8 cellular contexts compared by ENCODE assay signal in genomic region chr4:41214158-41215146, GRCh38. TPM values are rescaled to one million over a fixed set of nuclear protein-coding genes. Genes with fewer than 3 reads are reported as not detected.
A peak's percentile ranks its signal among the peaks of the same experiment; 100 is the strongest.
DNase-seq lines count a peak whose midpoint lies in the region; ATAC-seq and TF ChIP-seq lines count a peak whose summit lies in the region.

TSS of gene APBB2 (minus strand) at chr4:41214542. CDS start at chr4:41033254, 181,288 bp downstream.

- POLR2A ChIA-PET in activated CD4-positive, alpha-beta memory T cell treated with anti-CD3 and anti-CD28 coated beads for 36 hours (lab: Charles Lee): no interaction called here

- CTCF ChIA-PET in activated CD4-positive, alpha-beta memory T cell treated with anti-CD3 and anti-CD28 coated beads for 36 hours (lab: Charles Lee): interaction anchor here (0.6 to 2.4 kb wide), 4 partner anchors 16 to 289 kb away, joined by 3 to 11 read pairs (median 4); no protein-coding TSS in a partner anchor

- ATAC-seq in GM19328 (IDR thresholded peaks at IDR 0.05; ENCODE audit: unreplicated experiment) (peak; percentile 46), HG03442 (IDR thresholded peaks at IDR 0.05; ENCODE audit: unreplicated experiment) (peak; percentile 46)
- ATAC-seq in stimulated activated naive B cell treated with anti-CD40 and anti-IgM and Interleukin-4, amounts not matched to agents 10 μg/mL and 1 μg/mL and 100 μg/mL, for 72 hours (replicated peaks): peak; percentile 72

- peaks cover 28% of the 10 kb centered on the region for H3K4me1 Mint-ChIP-seq in activated CD4-positive, alpha-beta memory T cell treated with anti-CD3 and anti-CD28 coated beads for 36 hours (ENCODE audit: low read depth)
- peaks cover 43% of the 10 kb centered on the region for H3K4me1 Mint-ChIP-seq in mesothelial cell of epicardium
- H3K4me1 Mint-ChIP-seq in stimulated activated naive B cell treated with anti-CD40 and anti-IgM and Interleukin-4, amounts not matched to agents 10 μg/mL and 1 μg/mL and 100 μg/mL, for 72 hours: peaks cover 13 to 21% of the 10 kb centered on the region in 2 donors

- no peaks in the 10 kb centered on the region for H3K36me3 Mint-ChIP-seq in activated CD4-positive, alpha-beta memory T cell treated with anti-CD3 and anti-CD28 coated beads for 36 hours
- no peaks in the 10 kb centered on the region for H3K36me3 Mint-ChIP-seq in mesothelial cell of epicardium
- H3K36me3 Mint-ChIP-seq in stimulated activated naive B cell treated with anti-CD40 and anti-IgM and Interleukin-4, amounts not matched to agents 10 μg/mL and 1 μg/mL and 100 μg/mL, for 72 hours: no peaks in the 10 kb centered on the region

- H3K4me3 Mint-ChIP-seq in activated CD4-positive, alpha-beta memory T cell treated with anti-CD3 and anti-CD28 coated beads for 36 hours: peak within 1 kb of the TSS; percentile 76
- peak within 1 kb of the TSS; percentile 85 for H3K4me3 Mint-ChIP-seq in mesothelial cell of epicardium
- H3K4me3 Mint-ChIP-seq in stimulated activated naive B cell treated with anti-CD40 and anti-IgM and Interleukin-4, amounts not matched to agents 10 μg/mL and 1 μg/mL and 100 μg/mL, for 72 hours: peak within 1 kb of the TSS; percentile 86 to 87

- peak; percentile 55 for TF ChIP-seq CTCF in epithelial cell of esophagus (IDR thresholded peaks at IDR 0.05; ENCODE audit: insufficient read depth, low read depth, low read length, missing control alignments)
- peak; percentile 75 for TF ChIP-seq CTCF in mesothelial cell of epicardium (IDR thresholded peaks at IDR 0.05; ENCODE audit: unreplicated experiment)

- intact Hi-C loops in activated CD4-positive, alpha-beta memory T cell treated with anti-CD3 and anti-CD28 coated beads for 36 hours (cut with micrococcal nuclease): loop anchor here (1.0 to 10.0 kb wide), 4 partner anchors 238 to 450 kb away; no protein-coding TSS in a partner anchor

- DNase-seq in CMK (ENCODE audit: low read depth) (peak; percentile 68), NCI-H460 (ENCODE audit: extremely low read depth, low read depth) (peak; percentile 96), epithelial cell of esophagus (ENCODE audit: low read depth) (peak; percentile 98), mesothelial cell of epicardium (ENCODE audit: low spot score in 2 of 2, unreplicated experiment in 2 of 2) (peak; percentile 92 to 94)
- peak; percentile 70 for DNase-seq in activated CD4-positive, alpha-beta memory T cell treated with anti-CD3 and anti-CD28 coated beads for 36 hours
- DNase-seq in stimulated activated naive B cell treated with anti-CD40 and anti-IgM and Interleukin-4, amounts not matched to agents 10 μg/mL and 1 μg/mL and 100 μg/mL, for 72 hours: peak; percentile 24

- H3K4me3 ChIP-seq in epithelial cell of esophagus (ENCODE audit: low read length): peak within 1 kb of the TSS; percentile 90

- no peak within 1 kb of the TSS for H3K27ac Mint-ChIP-seq in activated CD4-positive, alpha-beta memory T cell treated with anti-CD3 and anti-CD28 coated beads for 36 hours
- H3K27ac Mint-ChIP-seq in mesothelial cell of epicardium: peak within 1 kb of the TSS; percentile 89
- no peak within 1 kb of the TSS for H3K27ac Mint-ChIP-seq in stimulated activated naive B cell treated with anti-CD40 and anti-IgM and Interleukin-4, amounts not matched to agents 10 μg/mL and 1 μg/mL and 100 μg/mL, for 72 hours

- no peaks in the 10 kb centered on the region for H3K9me3 Mint-ChIP-seq in activated CD4-positive, alpha-beta memory T cell treated with anti-CD3 and anti-CD28 coated beads for 36 hours
- no peaks in the 10 kb centered on the region for H3K9me3 Mint-ChIP-seq in mesothelial cell of epicardium
- no peaks in the 10 kb centered on the region for H3K9me3 Mint-ChIP-seq in stimulated activated naive B cell treated with anti-CD40 and anti-IgM and Interleukin-4, amounts not matched to agents 10 μg/mL and 1 μg/mL and 100 μg/mL, for 72 hours

- peaks cover 50% of the 10 kb centered on the region for H3K27me3 Mint-ChIP-seq in activated CD4-positive, alpha-beta memory T cell treated with anti-CD3 and anti-CD28 coated beads for 36 hours
- no peaks in the 10 kb centered on the region for H3K27me3 Mint-ChIP-seq in mesothelial cell of epicardium (ENCODE audit: low read depth)
- H3K27me3 Mint-ChIP-seq in stimulated activated naive B cell treated with anti-CD40 and anti-IgM and Interleukin-4, amounts not matched to agents 10 μg/mL and 1 μg/mL and 100 μg/mL, for 72 hours: peaks cover 54 to 80% of the 10 kb centered on the region in 2 donors

RNA-seq across cellular contexts. Expression of gene APBB2, which starts in this region (rescaled TPM):
- 32.2 and 34.4 TPM in 2 replicates for total RNA-seq in NCI-H460 (2014; rRNA removed; shearing (Covaris generic))
- 16.2 and 18.1 TPM in 2 replicates for polyA plus RNA-seq in NCI-H460 (2014; cell fraction: nucleus; rRNA removed)
- total RNA-seq in activated CD4-positive, alpha-beta memory T cell treated with anti-CD3 and anti-CD28 coated beads for 36 hours: 1 to 10 TPM; 1.5 to 1.7 TPM
- 56.6 to 63.5 TPM (median 63.2 TPM) in 3 replicates for total RNA-seq in mesothelial cell of epicardium

Comparison
In these comparisons a context has a peak if more than half of its experiments do, and no peak if none do; other contexts are left out.
1. Peak in every context shown above with its lines: DNase-seq, ATAC-seq and H3K4me3 ChIP-seq.
2. RNA of gene APBB2 (total RNA-seq): 56.6 to 63.5 TPM in mesothelial cell of epicardium and 32.2 to 34.4 TPM in NCI-H460; 1.5 to 1.7 TPM in activated CD4-positive, alpha-beta memory T cell treated with anti-CD3 and anti-CD28 coated beads for 36 hours; every median in the first group is over 10 times any median in the second.
3. DNase-seq: peak in every context shown above with its lines; median percentile 98 in epithelial cell of esophagus; 96 in NCI-H460; 93 in mesothelial cell of epicardium; 70 in activated CD4-positive, alpha-beta memory T cell treated with anti-CD3 and anti-CD28 coated beads for 36 hours; 68 in CMK; 24 in stimulated activated naive B cell treated with anti-CD40 and anti-IgM and Interleukin-4, amounts not matched to agents 10 μg/mL and 1 μg/mL and 100 μg/mL, for 72 hours.